Comparison of ENCODE assay signal across 8 cellular contexts in the genomic region with DNA sequence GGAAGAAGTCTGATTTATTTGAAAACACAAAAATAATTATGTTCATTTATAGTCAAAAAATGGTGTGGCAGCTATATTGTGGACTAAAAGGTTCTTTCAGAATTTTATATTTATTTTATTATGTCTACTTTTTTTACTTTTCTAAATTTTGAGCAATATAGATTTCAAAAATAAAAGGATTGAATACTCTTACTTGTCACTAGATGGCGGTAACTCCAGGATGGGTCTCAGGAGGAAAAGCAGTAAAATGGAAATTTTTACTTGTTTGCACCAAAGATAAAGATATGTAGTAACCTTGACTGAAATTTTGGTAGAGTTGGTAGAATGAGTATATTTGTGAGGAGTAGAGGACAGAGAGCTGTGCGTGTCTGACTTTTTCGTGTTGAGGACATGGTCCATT. TPM values are rescaled to one million over a fixed set of nuclear protein-coding genes. Genes with fewer than 3 reads are reported as not detected.
DNase-seq lines count a peak whose midpoint lies in the region; ATAC-seq and TF ChIP-seq lines count a peak whose summit lies in the region.

No MANE protein-coding gene starts in this region.

- H3K4me1 Mint-ChIP-seq in HFFc6 (ENCODE audit: low read depth), result peaks cover 32% of the 10 kb centered on the region

- peak overlapping the region; percentile 74 for H3K4me3 Mint-ChIP-seq in HFFc6

- no peak overlapping the region for H3K4me2 ChIP-seq in DND-41 (ENCODE audit: insufficient read depth, low read length)

- no peak overlapping the region for H3K27ac Mint-ChIP-seq in HFFc6

- intact Hi-C loops in adrenal gland (cut with DNase I) (no loop called here), lower lobe of right lung (cut with DNase I) (no loop called here)

- no peaks in the 10 kb centered on the region for H4K20me1 ChIP-seq in DND-41 (ENCODE audit: insufficient read depth, low read length)

- H3K36me3 Mint-ChIP-seq in HFFc6 (ENCODE audit: low read depth), result no peaks in the 10 kb centered on the region

- no peak overlapping the region for H3K4me3 ChIP-seq in DND-41 (ENCODE audit: low read depth in 1 of 2, low read length in 2 of 2)
- H3K4me3 ChIP-seq in adrenal gland, result no peak overlapping the region
- H3K4me3 ChIP-seq in lower lobe of right lung, result no peak overlapping the region

- H3K4me1 ChIP-seq in DND-41 (ENCODE audit: insufficient read depth, low read length) (no peaks in the 10 kb centered on the region), adrenal gland (replicated peaks in 1 of 2) (no peaks in the 10 kb centered on the region), lower lobe of right lung (no peaks in the 10 kb centered on the region)

- no peaks in the 10 kb centered on the region for H3K27me3 Mint-ChIP-seq in HFFc6 (ENCODE audit: insufficient read depth)

- no peaks in the 10 kb centered on the region for H3K9me3 Mint-ChIP-seq in HFFc6

- ATAC-seq in DND-41 (ENCODE audit: insufficient read depth, low read depth) (no peak), lower lobe of right lung (no peak), HG03139 (IDR thresholded peaks at IDR 0.05; ENCODE audit: unreplicated experiment) (no peak), HG03280 (IDR thresholded peaks at IDR 0.05; ENCODE audit: unreplicated experiment) (no peak)

- H3K36me3 ChIP-seq in DND-41 (ENCODE audit: insufficient read depth, low read length), result no peaks in the 10 kb centered on the region
- no peaks in the 10 kb centered on the region for H3K36me3 ChIP-seq in adrenal gland (replicated peaks in 1 of 2)
- H3K36me3 ChIP-seq in lower lobe of right lung, result no peaks in the 10 kb centered on the region

- H3K27me3 ChIP-seq in DND-41 (ENCODE audit: insufficient read depth, low read length, poor library complexity) (no peaks in the 10 kb centered on the region), adrenal gland (peaks cover 4% of the 10 kb centered on the region), lower lobe of right lung (ENCODE audit: low read depth) (no peaks in the 10 kb centered on the region)

- H3K79me2 ChIP-seq in DND-41 (ENCODE audit: insufficient read depth, low read length), result no peaks in the 10 kb centered on the region

- H3K9me3 ChIP-seq in DND-41 (ENCODE audit: insufficient read depth, low read length, severe bottlenecking) (no peaks in the 10 kb centered on the region), adrenal gland (replicated peaks in 1 of 3) (no peaks in the 10 kb centered on the region), lower lobe of right lung (no peaks in the 10 kb centered on the region)

- DNase-seq in DND-41, result no peak
- no peak for DNase-seq in HFFc6
- no peak for DNase-seq in adrenal gland
- no peak for DNase-seq in lower lobe of right lung
- DNase-seq in activated gamma-delta T cell treated with Interleukin-2 at 50 U/mL for 16 hours, result no peak
- no peak for DNase-seq in NCI-H524 treated with DMSO at 0.1 percent for 48 hours (lab: John Stamatoyannopoulos, UW)

- no peak overlapping the region for H2AFZ ChIP-seq in DND-41 (ENCODE audit: low read depth, low read length)

- 1 to 9% (median 7%) methylated on average over 3 of the region's 3 CpGs for WGBS in adrenal gland, 4 donors

- no peak for TF ChIP-seq POLR2A in adrenal gland (IDR thresholded peaks at IDR 0.05)

- TF ChIP-seq CTCF in DND-41 (IDR thresholded peaks at IDR 0.05; ENCODE audit: borderline replicate concordance, extremely low read depth, low read length, poor library complexity, severe bottlenecking), result peak; percentile 44
- peak; percentile 77 for TF ChIP-seq CTCF in HFFc6 (IDR thresholded peaks at IDR 0.05)
- TF ChIP-seq CTCF in adrenal gland (IDR thresholded peaks at IDR 0.05), result peak in 5 of 6 experiments; percentile 29 to 69 (median 32)
- peak; percentile 41 for TF ChIP-seq CTCF in lower lobe of right lung (IDR thresholded peaks at IDR 0.05)

- no peak overlapping the region for H3K9ac ChIP-seq in DND-41 (ENCODE audit: low read depth, low read length)

- H3K27ac ChIP-seq in DND-41 (ENCODE audit: low read length) (no peak overlapping the region), adrenal gland (no peak overlapping the region), lower lobe of right lung (no peak overlapping the region)

RNA-seq across cellular contexts. Expression of a gene that starts 14.5 kb away (rescaled TPM):
- total RNA-seq in HFFc6 (2021; fragmentation: NEBNext Ultra II Directional; extraction: Animal tissue kit (Norgen Biotek cat#: 25700)), result not detected
- total RNA-seq in adrenal gland (under 1 TPM in 2 of 8 donors, not detected in 6; 0.08 to 0.09 TPM), lower lobe of right lung (not detected)
- under 1 TPM; 0.08 to 0.15 (median 0.10) TPM for polyA plus RNA-seq in adrenal gland
